ENCODE assay signal across 8 cellular contexts in the genomic region with DNA sequence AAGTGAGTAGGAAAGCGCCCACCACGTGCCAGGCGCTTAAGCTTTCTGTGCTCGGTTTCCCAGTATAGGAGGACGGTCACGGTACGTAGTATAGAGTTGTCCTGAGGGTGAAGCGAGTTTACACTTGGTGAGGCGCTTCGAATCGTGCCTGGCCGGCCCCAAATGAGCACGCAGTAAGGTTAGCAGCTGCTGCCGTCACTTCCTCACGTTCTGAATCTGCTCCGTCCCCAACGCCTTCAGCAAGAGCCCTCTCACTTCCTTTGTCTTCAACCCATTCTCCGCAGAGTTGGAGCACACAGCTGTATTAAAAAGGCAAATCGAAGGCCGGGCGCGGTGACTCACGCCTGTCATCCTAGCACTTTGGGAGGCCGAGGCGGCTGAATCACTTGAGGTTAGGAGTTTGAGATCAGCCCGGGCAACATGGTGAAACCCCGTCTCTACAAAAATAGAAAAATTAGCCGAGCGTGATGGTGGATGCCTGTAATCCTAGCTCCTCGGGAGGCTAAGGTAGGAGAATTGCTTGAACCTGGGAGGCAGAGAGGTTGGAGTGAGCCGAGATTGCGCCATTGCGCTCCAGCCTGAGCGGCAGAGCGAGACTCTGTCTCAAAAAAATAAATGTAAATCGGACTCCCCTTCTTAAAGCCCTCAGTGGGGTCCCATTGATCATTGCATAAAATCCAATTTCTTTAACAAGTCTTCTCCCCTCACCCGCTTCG. TPM values are rescaled to one million over a fixed set of nuclear protein-coding genes. Genes with fewer than 3 reads are reported as not detected.
DNase-seq lines count a peak whose midpoint lies in the region; ATAC-seq, FAIRE-seq and TF ChIP-seq lines count a peak whose summit lies in the region.

No MANE protein-coding gene starts in this region.

- no peak for TF ChIP-seq POLR2A in prostate gland (IDR thresholded peaks at IDR 0.05)

- peaks cover 19% of the 10 kb centered on the region for H3K36me3 Mint-ChIP-seq in activated naive CD4-positive, alpha-beta T cell treated with anti-CD3 and anti-CD28 coated beads, Interleukin-2, amount 50 U/mL, for 24 hours

- no peak for FAIRE-seq in urothelium cell line (lab: Jason Lieb, UNC)

- DNase-seq in DMS53 (lab: John Stamatoyannopoulos, UW) (peak; percentile 78), SK-N-MC (ENCODE audit: low read depth, low spot score) (peak; percentile 6), cardiac septum (ENCODE audit: low spot score) (peak; percentile 79), prostate gland (ENCODE audit: low spot score) (peak; percentile 35), urothelium cell line (ENCODE audit: low spot score) (peak; percentile 21)
- peak; percentile 39 for DNase-seq in Jurkat, Clone E6-1 (ENCODE audit: low read depth, low spot score)

- WGBS in prostate gland = 11% methylated on average over 38 of the region's 38 CpGs

- H3K9me3 Mint-ChIP-seq in activated naive CD4-positive, alpha-beta T cell treated with anti-CD3 and anti-CD28 coated beads, Interleukin-2, amount 50 U/mL, for 24 hours = peaks cover 6% of the 10 kb centered on the region

- TF ChIP-seq CTCF in prostate gland (IDR thresholded peaks at IDR 0.05) = no peak

- H3K9me3 ChIP-seq in SK-N-MC (ENCODE audit: low read depth, low read length) (no peaks in the 10 kb centered on the region), prostate gland (no peaks in the 10 kb centered on the region)

- H3K27ac ChIP-seq in SK-N-MC = peak overlapping the region; percentile 37; the same call in 1 of the 2 replicates
- peak overlapping the region; percentile 83 to 84 for H3K27ac ChIP-seq in prostate gland

- no peaks in the 10 kb centered on the region for H3K27me3 ChIP-seq in prostate gland (replicated peaks; ENCODE audit: insufficient read depth)

- peak overlapping the region; percentile 96 for H3K27ac Mint-ChIP-seq in activated naive CD4-positive, alpha-beta T cell treated with anti-CD3 and anti-CD28 coated beads, Interleukin-2, amount 50 U/mL, for 24 hours

- no peaks in the 10 kb centered on the region for H3K27me3 Mint-ChIP-seq in activated naive CD4-positive, alpha-beta T cell treated with anti-CD3 and anti-CD28 coated beads, Interleukin-2, amount 50 U/mL, for 24 hours

- no peaks in the 10 kb centered on the region for H3K4me1 ChIP-seq in prostate gland (replicated peaks)

- H3K4me3 ChIP-seq in Jurkat, Clone E6-1 (ENCODE audit: low read length) = peak overlapping the region; percentile 75
- H3K4me3 ChIP-seq in SK-N-MC (peak overlapping the region; percentile 98), prostate gland (peak overlapping the region; percentile 66 to 84)

- peaks cover 72% of the 10 kb centered on the region for H3K4me1 Mint-ChIP-seq in activated naive CD4-positive, alpha-beta T cell treated with anti-CD3 and anti-CD28 coated beads, Interleukin-2, amount 50 U/mL, for 24 hours

- H3K36me3 ChIP-seq in SK-N-MC (ENCODE audit: insufficient read depth, low read length) (peaks cover 19% of the 10 kb centered on the region), prostate gland (no peaks in the 10 kb centered on the region)

- peak overlapping the region; percentile 92 for H3K9ac ChIP-seq in SK-N-MC (ENCODE audit: insufficient read length)

- intact Hi-C loops in cardiac septum (cut with DNase I) (no loop called here), prostate gland (cut with DNase I) (no loop called here)

- peak; percentile 38 for ATAC-seq in GM21576 (IDR thresholded peaks at IDR 0.05; ENCODE audit: unreplicated experiment)

- H3K4me3 Mint-ChIP-seq in activated naive CD4-positive, alpha-beta T cell treated with anti-CD3 and anti-CD28 coated beads, Interleukin-2, amount 50 U/mL, for 24 hours = peak overlapping the region; percentile 94

RNA-seq across cellular contexts. Expression of gene TDP1, which starts 0.7 kb away (rescaled TPM):
- 61.8 TPM for polyA plus RNA-seq in Jurkat, Clone E6-1 (2012; ENCODE audit: insufficient read depth, insufficient read length)
- total RNA-seq in cardiac septum = 2.8 TPM
- total RNA-seq in prostate gland = 10 to 100 TPM; 12.0 to 18.2 TPM

RNA-seq across cellular contexts. Expression of gene EFCAB11, which starts 1.9 kb away (rescaled TPM):
- polyA plus RNA-seq in Jurkat, Clone E6-1 (2012; ENCODE audit: insufficient read depth, insufficient read length) = 13.8 TPM
- total RNA-seq in cardiac septum = 1.9 TPM
- total RNA-seq in prostate gland = 1 to 10 TPM; 8.2 to 9.6 TPM

Comparison
In these comparisons a context has a peak if more than half of its experiments do, and no peak if none do; other contexts are left out.
1. Peak in every context shown above with its lines: DNase-seq, ATAC-seq, H3K4me3 ChIP-seq and H3K27ac ChIP-seq.
2. DNase-seq: peak in every context shown above with its lines; median percentile 79 in cardiac septum; 78 in DMS53; 39 in Jurkat, Clone E6-1; 35 in prostate gland; 21 in urothelium cell line; 6 in SK-N-MC.